ENCODE assay signal across 37 cellular contexts in genomic region chr2:121862286-121862685, GRCh38.
"Had no signal": no experiment of that assay in that cellular context is flagged by ENCODE, and none has a peak within 500 bp of the region (broad histone marks: within the 10 kb centered on the region; RNA-seq: fewer than 3 reads in every experiment).

No MANE protein-coding gene starts in this region.

- H3K4me1 Mint-ChIP-seq: activated naive CD4-positive, alpha-beta T cell treated with anti-CD3 and anti-CD28 coated beads, Interleukin-2, amount 10 ng/mL, durations not matched to agents 7 days and 5 days; activated naive CD4-positive, alpha-beta T cell treated with anti-CD3 and anti-CD28 coated beads, Interleukin-2, amount 50 U/mL, for 24 hours; activated naive CD8-positive, alpha-beta T cell treated with anti-CD3 and anti-CD28 coated beads for 36 hours; activated naive CD8-positive, alpha-beta T cell treated with anti-CD3 and anti-CD28 coated beads, Interleukin-2, amount 10 ng/mL, durations not matched to agents 7 days and 5 days; activated naive CD8-positive, alpha-beta T cell treated with anti-CD3 and anti-CD28 coated beads, Interleukin-2, amount 50 U/mL, for 24 hours; activated T-helper 17 cell treated with anti-CD3 and anti-CD28 coated beads, Interleukin-2, amount 50 U/mL, for 72 hours; brain; central memory CD8-positive, alpha-beta T cell had no signal

- H3K36me3 Mint-ChIP-seq: activated naive CD4-positive, alpha-beta T cell treated with anti-CD3 and anti-CD28 coated beads, Interleukin-2, amount 10 ng/mL, durations not matched to agents 7 days and 5 days; activated naive CD4-positive, alpha-beta T cell treated with anti-CD3 and anti-CD28 coated beads, Interleukin-2, amount 50 U/mL, for 24 hours; activated naive CD8-positive, alpha-beta T cell; activated naive CD8-positive, alpha-beta T cell treated with anti-CD3 and anti-CD28 coated beads for 36 hours; activated naive CD8-positive, alpha-beta T cell treated with anti-CD3 and anti-CD28 coated beads, Interleukin-2, amount 10 ng/mL, durations not matched to agents 7 days and 5 days; brain had no signal

- H3K27ac Mint-ChIP-seq: activated naive CD4-positive, alpha-beta T cell treated with anti-CD3 and anti-CD28 coated beads for 36 hours; activated naive CD4-positive, alpha-beta T cell treated with anti-CD3 and anti-CD28 coated beads, Interleukin-2, amount 10 ng/mL, durations not matched to agents 7 days and 5 days; activated naive CD4-positive, alpha-beta T cell treated with anti-CD3 and anti-CD28 coated beads, Interleukin-2, amount 50 U/mL, for 24 hours; activated naive CD4-positive, alpha-beta T cell treated with anti-CD3 and anti-CD28 coated beads, Interleukin-2, amount 50 U/mL, for 72 hours; activated naive CD8-positive, alpha-beta T cell; activated naive CD8-positive, alpha-beta T cell treated with anti-CD3 and anti-CD28 coated beads for 36 hours; activated naive CD8-positive, alpha-beta T cell treated with anti-CD3 and anti-CD28 coated beads, Interleukin-2, amount 10 ng/mL, durations not matched to agents 7 days and 5 days; activated naive CD8-positive, alpha-beta T cell treated with anti-CD3 and anti-CD28 coated beads, Interleukin-2, amount 50 U/mL, for 24 hours; activated T-cell treated with anti-CD3 and anti-CD28 coated beads, Interleukin-2, amount 50 U/mL, for 24 hours; activated T-cell treated with anti-CD3 and anti-CD28 coated beads, Interleukin-2, amount 50 U/mL, for 72 hours; activated T-helper 1 cell treated with anti-CD3 and anti-CD28 coated beads, Interleukin-12 subunit alpha, Interleukin-12 subunit beta, Interleukin-2, Interleukin-4 antibody, amounts not matched to agents 30 ng/mL and 10 ng/mL and 1 ng/mL, durations not matched to agents 14 hours and 24 hours and 36 hours; activated T-helper 17 cell treated with anti-CD3 and anti-CD28 coated beads, Interleukin-2, amount 50 U/mL, for 72 hours; activated T-helper 2 cell treated with anti-CD3 and anti-CD28 coated beads, Interferon-gamma antibody, Interleukin-2, Interleukin-4, amounts not matched to agents 10 μg/mL and 5 μg/mL and 100 μg/mL, durations not matched to agents 14 hours and 24 hours and 36 hours; brain had no signal

- FAIRE-seq: astrocyte, bronchial epithelial cell had no signal

- H3K4me3 Mint-ChIP-seq: activated naive CD4-positive, alpha-beta T cell treated with anti-CD3 and anti-CD28 coated beads for 36 hours; activated naive CD4-positive, alpha-beta T cell treated with anti-CD3 and anti-CD28 coated beads, Interleukin-2, amount 10 ng/mL, durations not matched to agents 7 days and 5 days; activated naive CD4-positive, alpha-beta T cell treated with anti-CD3 and anti-CD28 coated beads, Interleukin-2, amount 50 U/mL, for 24 hours; activated naive CD8-positive, alpha-beta T cell; activated naive CD8-positive, alpha-beta T cell treated with anti-CD3 and anti-CD28 coated beads for 36 hours; activated naive CD8-positive, alpha-beta T cell treated with anti-CD3 and anti-CD28 coated beads, Interleukin-2, amount 10 ng/mL, durations not matched to agents 7 days and 5 days; activated naive CD8-positive, alpha-beta T cell treated with anti-CD3 and anti-CD28 coated beads, Interleukin-2, amount 50 U/mL, for 24 hours; activated T-cell treated with anti-CD3 and anti-CD28 coated beads, Interleukin-2, amount 50 U/mL, for 24 hours; activated T-cell treated with anti-CD3 and anti-CD28 coated beads, Interleukin-2, amount 50 U/mL, for 4 hours; activated T-cell treated with anti-CD3 and anti-CD28 coated beads, Interleukin-2, amount 50 U/mL, for 72 hours; activated T-helper 1 cell treated with anti-CD3 and anti-CD28 coated beads, Interleukin-12 subunit alpha, Interleukin-12 subunit beta, Interleukin-2, Interleukin-4 antibody, amounts not matched to agents 30 ng/mL and 10 ng/mL and 1 ng/mL, durations not matched to agents 14 hours and 24 hours and 36 hours; activated T-helper 17 cell treated with anti-CD3 and anti-CD28 coated beads, Interleukin-2, amount 50 U/mL, for 72 hours; brain; central memory CD8-positive, alpha-beta T cell had no signal

- H3K9me3 Mint-ChIP-seq: activated naive CD4-positive, alpha-beta T cell treated with anti-CD3 and anti-CD28 coated beads, Interleukin-2, amount 10 ng/mL, durations not matched to agents 7 days and 5 days; activated naive CD8-positive, alpha-beta T cell treated with anti-CD3 and anti-CD28 coated beads, Interleukin-2, amount 50 U/mL, for 24 hours; activated T-helper 1 cell treated with anti-CD3 and anti-CD28 coated beads, Interleukin-12 subunit alpha, Interleukin-12 subunit beta, Interleukin-2, Interleukin-4 antibody, amounts not matched to agents 30 ng/mL and 10 ng/mL and 1 ng/mL, durations not matched to agents 14 hours and 24 hours and 36 hours; activated T-helper 2 cell treated with anti-CD3 and anti-CD28 coated beads, Interferon-gamma antibody, Interleukin-2, Interleukin-4, amounts not matched to agents 10 μg/mL and 5 μg/mL and 100 μg/mL, durations not matched to agents 14 hours and 24 hours and 36 hours had no signal

- DNase-seq: activated effector memory CD4-positive, alpha-beta T cell treated with anti-CD3 and anti-CD28 coated beads, Interleukin-2, amount 50 U/mL, for 16 hours; activated effector memory CD4-positive, alpha-beta T cell treated with Interleukin-2 at 50 U/mL for 16 hours; activated gamma-delta T cell; activated gamma-delta T cell treated with Interleukin-2 at 50 U/mL for 16 hours; activated naive CD4-positive, alpha-beta T cell; activated naive CD4-positive, alpha-beta T cell treated with anti-CD3 and anti-CD28 coated beads for 36 hours; activated naive CD4-positive, alpha-beta T cell treated with anti-CD3 and anti-CD28 coated beads, Interleukin-2, amount 10 ng/mL, durations not matched to agents 7 days and 5 days; activated naive CD4-positive, alpha-beta T cell treated with anti-CD3 and anti-CD28 coated beads, Interleukin-2, amount 50 U/mL, for 16 hours; activated naive CD4-positive, alpha-beta T cell treated with Interleukin-2 at 50 U/mL for 16 hours; activated naive CD8-positive, alpha-beta T cell treated with anti-CD3 and anti-CD28 coated beads for 36 hours; activated naive CD8-positive, alpha-beta T cell treated with anti-CD3 and anti-CD28 coated beads, Interleukin-2, amount 10 ng/mL, durations not matched to agents 7 days and 5 days; activated naive CD8-positive, alpha-beta T cell treated with anti-CD3 and anti-CD28 coated beads, Interleukin-2, amount 50 U/mL, for 24 hours; activated T-cell treated with anti-CD3 and anti-CD28 coated beads, Interleukin-2, amount 50 U/mL, for 1 hour; activated T-cell treated with anti-CD3 and anti-CD28 coated beads, Interleukin-2, amount 50 U/mL, for 24 hours; activated T-cell treated with anti-CD3 and anti-CD28 coated beads, Interleukin-2, amount 50 U/mL, for 4 hours; activated T-cell treated with anti-CD3 and anti-CD28 coated beads, Interleukin-2, amount 50 U/mL, for 48 hours; activated T-cell treated with anti-CD3 and anti-CD28 coated beads, Interleukin-2, amount 50 U/mL, for 72 hours; adrenal gland; amniotic stem cell; amygdala; anterior cingulate cortex; aorta; body of pancreas; brain microvascular endothelial cell; caudate nucleus; central memory CD4-positive, alpha-beta T cell; cerebellar nuclear complex had no signal

- ATAC-seq: activated naive CD4-positive, alpha-beta T cell treated with anti-CD3 and anti-CD28 coated beads, Interleukin-2, amount 50 U/mL, for 72 hours; activated naive CD8-positive, alpha-beta T cell treated with anti-CD3 and anti-CD28 coated beads, Interleukin-2, amount 50 U/mL, for 24 hours; activated T-cell treated with anti-CD3 and anti-CD28 coated beads, Interleukin-2, amount 50 U/mL, for 4 hours; activated T-cell treated with anti-CD3 and anti-CD28 coated beads, Interleukin-2, amount 50 U/mL, for 72 hours; activated T-helper 17 cell treated with anti-CD3 and anti-CD28 coated beads, Interleukin-2, amount 50 U/mL, for 72 hours; body of pancreas had no signal

- H3K27me3 Mint-ChIP-seq: brain had no signal
